ENCODE assay signal across 7 cellular contexts in the genomic region with DNA sequence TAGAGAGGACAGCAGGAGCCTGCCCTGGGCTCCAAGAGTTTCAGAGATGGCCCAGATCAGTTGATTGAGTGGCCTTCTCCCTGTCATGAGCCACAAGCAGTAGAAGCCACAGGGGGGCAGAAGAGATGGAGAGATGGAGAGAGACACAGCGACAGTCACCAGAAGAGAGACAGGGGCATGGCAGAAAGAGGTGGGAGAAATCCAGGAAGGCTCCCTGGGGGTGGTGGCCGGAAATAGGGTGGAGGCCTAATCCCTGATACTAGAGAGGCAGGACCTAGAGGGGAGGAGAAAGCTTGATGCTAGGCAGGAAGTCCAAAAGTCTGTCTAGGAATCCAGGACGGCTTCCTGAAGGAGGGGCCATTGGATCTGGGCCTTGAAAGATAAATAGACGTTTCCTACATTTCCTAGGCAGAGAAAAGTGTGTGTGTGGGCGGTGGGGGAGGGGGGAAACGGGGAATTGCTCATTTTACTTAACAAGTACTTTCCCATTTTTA. TPM values are rescaled to one million over a fixed set of nuclear protein-coding genes. Genes with fewer than 3 reads are reported as not detected.
A peak's percentile ranks its signal among the peaks of the same experiment; 100 is the strongest.
DNase-seq lines count a peak whose midpoint lies in the region; ATAC-seq and TF ChIP-seq lines count a peak whose summit lies in the region.

No MANE protein-coding gene starts in this region.

- no peak for ATAC-seq in activated naive CD8-positive, alpha-beta T cell treated with anti-CD3 and anti-CD28 coated beads, Interleukin-2, amount 10 ng/mL, durations not matched to agents 7 days and 5 days (ENCODE audit: low read depth)

- no peaks in the 10 kb centered on the region for H3F3A ChIP-seq in OCI-LY1 (ENCODE audit: insufficient read depth, low read length)

- H3K27me3 Mint-ChIP-seq in activated naive CD8-positive, alpha-beta T cell treated with anti-CD3 and anti-CD28 coated beads, Interleukin-2, amount 10 ng/mL, durations not matched to agents 7 days and 5 days, result peaks cover 2% of the 10 kb centered on the region

- H3K36me3 Mint-ChIP-seq in activated naive CD8-positive, alpha-beta T cell treated with anti-CD3 and anti-CD28 coated beads, Interleukin-2, amount 10 ng/mL, durations not matched to agents 7 days and 5 days, result no peaks in the 10 kb centered on the region

- H3K9me3 ChIP-seq in OCI-LY1 (ENCODE audit: low read length) (no peaks in the 10 kb centered on the region), subcutaneous abdominal adipose tissue (ENCODE audit: control insufficient read depth in 5 of 5, low read length in 5 of 5) (peaks cover 0 to 3% (median 0%) of the 10 kb centered on the region in 5 donors)

- no peak overlapping the region for H3K4me2 ChIP-seq in OCI-LY1 (ENCODE audit: low read length)

- H2AFZ ChIP-seq in OCI-LY1 (ENCODE audit: low read length), result no peak overlapping the region

- H3K9me3 Mint-ChIP-seq in activated naive CD8-positive, alpha-beta T cell treated with anti-CD3 and anti-CD28 coated beads, Interleukin-2, amount 10 ng/mL, durations not matched to agents 7 days and 5 days, result no peaks in the 10 kb centered on the region

- no peaks in the 10 kb centered on the region for H4K20me1 ChIP-seq in OCI-LY1 (ENCODE audit: insufficient read depth, low read length)

- no peaks in the 10 kb centered on the region for H3K9me2 ChIP-seq in OCI-LY1 (ENCODE audit: low read depth, low read length)

- POLR2A ChIA-PET in activated naive CD8-positive, alpha-beta T cell treated with anti-CD3 and anti-CD28 coated beads, Interleukin-2, amount 10 ng/mL, durations not matched to agents 7 days and 5 days (lab: Charles Lee), result interaction anchor here (0.9 to 1.5 kb wide), 3 partner anchors 10 to 20 kb away, joined by 3 to 6 read pairs (median 4); a partner anchor contains a TSS

- H3K9ac ChIP-seq in OCI-LY1 (ENCODE audit: low read length), result no peak overlapping the region
- H3K9ac ChIP-seq in subcutaneous abdominal adipose tissue (ENCODE audit: low read length in 5 of 5), result peak overlapping the region in 1 of 5 donors; percentile 53

- peak overlapping the region; percentile 36 for H3K27ac Mint-ChIP-seq in activated naive CD8-positive, alpha-beta T cell treated with anti-CD3 and anti-CD28 coated beads, Interleukin-2, amount 10 ng/mL, durations not matched to agents 7 days and 5 days

- TF ChIP-seq CTCF in GM12875 (IDR thresholded peaks at IDR 0.05; ENCODE audit: borderline replicate concordance, insufficient read depth, low read depth, low read length) (peak; percentile 51), OCI-LY1 (IDR thresholded peaks at IDR 0.05; ENCODE audit: low read length) (peak; percentile 74), kidney epithelial cell (IDR thresholded peaks at IDR 0.05; ENCODE audit: insufficient read depth, low read length, poor library complexity, severe bottlenecking) (peak; percentile 12)

- H3K27me3 ChIP-seq in OCI-LY1 (ENCODE audit: insufficient read depth, low read length), result no peaks in the 10 kb centered on the region
- no peaks in the 10 kb centered on the region for H3K27me3 ChIP-seq in kidney epithelial cell (ENCODE audit: control insufficient read depth, insufficient read depth, low read length)
- no peaks in the 10 kb centered on the region for H3K27me3 ChIP-seq in subcutaneous abdominal adipose tissue (ENCODE audit: control insufficient read depth in 5 of 5, insufficient read depth in 4 of 5, low read length in 5 of 5)

- intact Hi-C loops in posterior vena cava (cut with DNase I), result loop anchor here in 1 of 2 donors (10.0 kb wide), 1 partner anchor 258 kb away; a partner anchor contains a TSS

- no peak for DNase-seq in activated naive CD8-positive, alpha-beta T cell treated with anti-CD3 and anti-CD28 coated beads, Interleukin-2, amount 10 ng/mL, durations not matched to agents 7 days and 5 days
- no peak for DNase-seq in kidney epithelial cell (ENCODE audit: low read depth)
- no peak for DNase-seq in posterior vena cava (ENCODE audit: low spot score)
- DNase-seq in ureter (ENCODE audit: low spot score), result no peak

- no peak overlapping the region for H3K4me3 ChIP-seq in GM12875 (ENCODE audit: low read depth, low read length)
- H3K4me3 ChIP-seq in OCI-LY1 (ENCODE audit: low read depth, low read length, poor library complexity, severe bottlenecking), result no peak overlapping the region
- no peak overlapping the region for H3K4me3 ChIP-seq in kidney epithelial cell (ENCODE audit: low read depth, low read length)
- no peak overlapping the region for H3K4me3 ChIP-seq in subcutaneous abdominal adipose tissue (ENCODE audit: low read depth in 1 of 5, low read length in 5 of 5)

- peaks cover 23% of the 10 kb centered on the region for H3K4me1 Mint-ChIP-seq in activated naive CD8-positive, alpha-beta T cell treated with anti-CD3 and anti-CD28 coated beads, Interleukin-2, amount 10 ng/mL, durations not matched to agents 7 days and 5 days

- H3K4me1 ChIP-seq in OCI-LY1 (ENCODE audit: insufficient read depth, low read length, severe bottlenecking) (peaks cover 15% of the 10 kb centered on the region), subcutaneous abdominal adipose tissue (ENCODE audit: control insufficient read depth in 5 of 5, insufficient read depth in 5 of 5, low read length in 5 of 5) (peaks cover 6 to 36% (median 18%) of the 10 kb centered on the region in 5 donors)

- no peak overlapping the region for H3K4me3 Mint-ChIP-seq in activated naive CD8-positive, alpha-beta T cell treated with anti-CD3 and anti-CD28 coated beads, Interleukin-2, amount 10 ng/mL, durations not matched to agents 7 days and 5 days

- H3K36me3 ChIP-seq in OCI-LY1 (ENCODE audit: insufficient read depth, low read length) (no peaks in the 10 kb centered on the region), kidney epithelial cell (ENCODE audit: control insufficient read depth, insufficient read depth, low read length) (no peaks in the 10 kb centered on the region), subcutaneous abdominal adipose tissue (ENCODE audit: control insufficient read depth in 5 of 5, insufficient read depth in 5 of 5, low read length in 5 of 5) (no peaks in the 10 kb centered on the region)

- H3K27ac ChIP-seq in OCI-LY1 (ENCODE audit: low read depth, low read length, poor library complexity, severe bottlenecking), result no peak overlapping the region
- H3K27ac ChIP-seq in subcutaneous abdominal adipose tissue (ENCODE audit: low read depth, low read length), result peak overlapping the region; percentile 16

- H3K79me2 ChIP-seq in OCI-LY1 (ENCODE audit: insufficient read depth, low read length), result no peaks in the 10 kb centered on the region

RNA-seq across cellular contexts. Expression of a gene that starts 9.6 kb away (rescaled TPM):
- total RNA-seq in activated naive CD8-positive, alpha-beta T cell treated with anti-CD3 and anti-CD28 coated beads, Interleukin-2, amount 10 ng/mL, durations not matched to agents 7 days and 5 days, result 100 to 1,000 TPM; 278 to 282 TPM
- total RNA-seq in kidney epithelial cell, result 730 and 873 TPM in 2 replicates
- total RNA-seq in posterior vena cava, result 1,000 to 10,000 TPM; 1,050 to 1,475 TPM
- total RNA-seq in ureter, result 422 TPM

RNA-seq across cellular contexts. Expression of a gene that starts 45.0 kb away (rescaled TPM):
- total RNA-seq in activated naive CD8-positive, alpha-beta T cell treated with anti-CD3 and anti-CD28 coated beads, Interleukin-2, amount 10 ng/mL, durations not matched to agents 7 days and 5 days, result 100 to 1,000 TPM; 133 to 153 TPM
- 43.3 and 52.9 TPM in 2 replicates for total RNA-seq in kidney epithelial cell
- total RNA-seq in posterior vena cava, result 10 to 100 TPM; 53.5 to 58.3 TPM
- 70.8 TPM for total RNA-seq in ureter

Comparison
In these comparisons a context has a peak if more than half of its experiments do, and no peak if none do; other contexts are left out.
1. CTCF ChIP-seq: peak in every context shown above with its lines; median percentile 74 in OCI-LY1; 51 in GM12875; 12 in kidney epithelial cell.